In the genomic region with DNA sequence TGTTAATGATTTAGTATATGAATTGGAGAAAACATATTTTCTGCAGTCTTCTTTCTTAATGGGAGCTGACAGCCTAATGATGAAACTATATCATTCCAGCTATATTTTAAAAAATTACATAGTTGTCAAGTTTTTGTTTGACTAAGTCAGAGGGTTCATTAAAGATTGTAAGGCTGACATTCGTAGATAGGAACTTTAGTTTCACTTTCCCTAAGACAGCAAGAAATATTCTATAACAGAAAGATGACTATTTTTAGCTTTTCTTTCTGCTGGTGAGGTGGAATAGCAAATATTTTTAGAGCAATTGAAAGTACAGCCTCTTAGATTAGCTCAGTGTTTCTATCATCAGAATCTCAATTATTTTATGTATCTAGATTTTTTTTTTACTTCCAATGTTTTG, we compare ENCODE assay signal across 8 cellular contexts.
DNase-seq lines count a peak whose midpoint lies in the region; ATAC-seq and TF ChIP-seq lines count a peak whose summit lies in the region.

No MANE protein-coding gene starts in this region.

- H3K36me3 Mint-ChIP-seq in mesothelial cell of epicardium = peaks cover 22% of the 10 kb centered on the region

- H2AFZ ChIP-seq in mammary epithelial cell (ENCODE audit: low read depth, low read length) = no peak overlapping the region

- in situ Hi-C loops in mammary epithelial cell (cut with MboI; ENCODE audit: low sequenced_read_pairs in 2 of 2) = no loop called here

- 0% methylated on average over 1 of the region's 1 CpG for WGBS in mammary epithelial cell (ENCODE audit: low coverage, missing lambda C conversion rate)

- H4K20me1 ChIP-seq in mammary epithelial cell (ENCODE audit: insufficient read depth, low read length) = no peaks in the 10 kb centered on the region

- H3K9me3 ChIP-seq in mammary epithelial cell (replicated peaks; ENCODE audit: insufficient read depth, low read length) = no peaks in the 10 kb centered on the region

- peak overlapping the region; percentile 97 for H3K4me2 ChIP-seq in mammary epithelial cell (ENCODE audit: insufficient read depth, low read depth, low read length)

- no peak overlapping the region for H3K4me3 Mint-ChIP-seq in mesothelial cell of epicardium

- H3K9ac ChIP-seq in mammary epithelial cell (ENCODE audit: insufficient read depth, low read length) = peak overlapping the region; percentile 55

- peak overlapping the region; percentile 49 for H3K4me3 ChIP-seq in AG10803 (ENCODE audit: low read length)
- peak overlapping the region; percentile 30 to 79 (median 58) for H3K4me3 ChIP-seq in mammary epithelial cell (replicated peaks in 1 of 3; ENCODE audit: insufficient read depth in 1 of 3, low read depth in 2 of 3, low read length in 3 of 3)

- no peaks in the 10 kb centered on the region for H3K36me3 ChIP-seq in mammary epithelial cell (ENCODE audit: insufficient read depth, low read length)

- peak overlapping the region; percentile 73 for H3K27ac Mint-ChIP-seq in mesothelial cell of epicardium

- CTCF ChIA-PET in mammary epithelial cell (lab: Charles Lee; ENCODE audit: low non-redundant PET) = no interaction called here

- H3K27me3 Mint-ChIP-seq in mesothelial cell of epicardium (ENCODE audit: low read depth) = no peaks in the 10 kb centered on the region

- intact Hi-C loops in mammary epithelial cell (cut with micrococcal nuclease) = no loop called here

- no TSS peak for BruUV-seq in mammary epithelial cell (replicated peaks; lab: Mats Ljungman, UMichigan)

- H3K79me2 ChIP-seq in mammary epithelial cell (ENCODE audit: insufficient read depth, low read length) = peaks cover 83% of the 10 kb centered on the region

- H3K9me3 Mint-ChIP-seq in mesothelial cell of epicardium = peaks cover 16% of the 10 kb centered on the region

- no peak for ATAC-seq in GM19397 (IDR thresholded peaks at IDR 0.05; ENCODE audit: unreplicated experiment)

- TF ChIP-seq CTCF in AG10803 (conservative IDR thresholded peaks at IDR 0.05; ENCODE audit: low read length) (no peak), mammary epithelial cell (conservative IDR thresholded peaks at IDR 0.05 in 1 of 2, IDR thresholded peaks at IDR 0.05 in 1 of 2; ENCODE audit: extremely low read depth in 1 of 2, insufficient read depth in 1 of 2, low read depth in 1 of 2, low read length in 2 of 2) (no peak), mesothelial cell of epicardium (IDR thresholded peaks at IDR 0.05; ENCODE audit: unreplicated experiment) (no peak)

- no peaks in the 10 kb centered on the region for H3K27me3 ChIP-seq in mammary epithelial cell (ENCODE audit: insufficient read depth, low read length)

- peaks cover 28% of the 10 kb centered on the region for H3K4me1 Mint-ChIP-seq in mesothelial cell of epicardium

- dilution Hi-C loops in mammary epithelial cell (cut with HindIII; ENCODE audit: low sequenced_read_pairs) = no loop called here

- no peaks in the 10 kb centered on the region for H3K4me1 ChIP-seq in mammary epithelial cell (ENCODE audit: insufficient read depth, low read length)

- H3K27ac ChIP-seq in mammary epithelial cell (ENCODE audit: insufficient read depth, low read depth, low read length) = peak overlapping the region; percentile 43

- DNase-seq in AG10803 (ENCODE audit: low read depth) (peak; percentile 20), Kasumi-1 (lab: John Stamatoyannopoulos, UW) (peak; percentile 14 to 26), mammary epithelial cell (no peak), mesothelial cell of epicardium (ENCODE audit: low spot score in 2 of 2, unreplicated experiment in 2 of 2) (no peak), medulla oblongata (ENCODE audit: extremely low spot score) (no peak), NCI-H1048 (lab: John Stamatoyannopoulos, UW) (no peak), NCI-H1694 (lab: John Stamatoyannopoulos, UW) (no peak)

Comparison
In these comparisons a context has a peak if more than half of its experiments do, and no peak if none do; other contexts are left out.
1. DNase-seq: peak in AG10803 (single experiment) and Kasumi-1 (2 of 2); none in mammary epithelial cell (single experiment), mesothelial cell of epicardium (0 of 2), medulla oblongata (single experiment), NCI-H1048 (single experiment) and NCI-H1694 (single experiment).